Comparison of ENCODE assay signal across 12 cellular contexts in genomic region chr3:58044656-58045055, GRCh38. TPM values are rescaled to one million over a fixed set of nuclear protein-coding genes. Genes with fewer than 3 reads are reported as not detected.
DNase-seq lines count a peak whose midpoint lies in the region; ATAC-seq, FAIRE-seq and TF ChIP-seq lines count a peak whose summit lies in the region.
"Had no signal": no experiment of that assay in that cellular context is flagged by ENCODE, and none has a peak within 500 bp of the region (broad histone marks: within the 10 kb centered on the region; RNA-seq: fewer than 3 reads in every experiment).

No MANE protein-coding gene starts in this region.

- no peak overlapping the region for H3K4me2 ChIP-seq in fibroblast of lung (ENCODE audit: extremely low read depth, insufficient read depth, low read length)

- H3K36me3 Mint-ChIP-seq in natural killer cell, result no peaks in the 10 kb centered on the region
- H3K36me3 Mint-ChIP-seq in activated CD8-positive, alpha-beta memory T cell treated with anti-CD3 and anti-CD28 coated beads, Interleukin-2, amount 10 ng/mL, durations not matched to agents 7 days and 5 days, result no peaks in the 10 kb centered on the region
- H3K36me3 Mint-ChIP-seq: CD8-positive, alpha-beta memory T cell had no signal

- intact Hi-C loops in posterior vena cava (cut with DNase I), result loop anchor here in 1 of 2 donors (5.0 kb wide), 1 partner anchor 37 kb away; the partner anchor contains the start of gene FLNB
- intact Hi-C loops in natural killer cell (cut with micrococcal nuclease), result no loop called here

- peaks cover 66% of the 10 kb centered on the region for H3K79me2 ChIP-seq in fibroblast of lung (ENCODE audit: control insufficient read depth, insufficient read depth, low read length)

- H3K4me3 ChIP-seq in fibroblast of lung (replicated peaks in 1 of 4; ENCODE audit: control extremely low read depth in 1 of 4, insufficient read depth in 1 of 4, low read depth in 3 of 4, low read length in 4 of 4), result no peak overlapping the region

- no peak overlapping the region for H3K4me3 Mint-ChIP-seq in natural killer cell
- H3K4me3 Mint-ChIP-seq in activated CD8-positive, alpha-beta memory T cell treated with anti-CD3 and anti-CD28 coated beads, Interleukin-2, amount 10 ng/mL, durations not matched to agents 7 days and 5 days, result no peak overlapping the region
- H3K4me3 Mint-ChIP-seq: activated CD4-positive, alpha-beta memory T cell treated with anti-CD3 and anti-CD28 coated beads, Interleukin-2, amount 10 ng/mL, durations not matched to agents 7 days and 5 days; CD8-positive, alpha-beta memory T cell had no signal

- peaks cover 23 to 26% of the 10 kb centered on the region in 2 donors for H3K4me1 Mint-ChIP-seq in natural killer cell
- H3K4me1 Mint-ChIP-seq in activated CD8-positive, alpha-beta memory T cell treated with anti-CD3 and anti-CD28 coated beads, Interleukin-2, amount 10 ng/mL, durations not matched to agents 7 days and 5 days, result peaks cover 28% of the 10 kb centered on the region

- peaks cover 51% of the 10 kb centered on the region for H3K4me1 ChIP-seq in fibroblast of lung (ENCODE audit: control insufficient read depth, extremely low read depth, insufficient read depth, low read length)

- no peaks in the 10 kb centered on the region for H3K36me3 ChIP-seq in fibroblast of lung (ENCODE audit: control insufficient read depth, insufficient read depth, low read length)

- TF ChIP-seq CTCF in fibroblast of lung (conservative IDR thresholded peaks at IDR 0.05 in 1 of 2, IDR thresholded peaks at IDR 0.05 in 1 of 2; ENCODE audit: low read depth in 1 of 2, low read length in 2 of 2) (no peak), natural killer cell (IDR thresholded peaks at IDR 0.05) (no peak)

- no peak overlapping the region for H3K9ac ChIP-seq in fibroblast of lung (ENCODE audit: insufficient read depth, low read length)

- no peaks in the 10 kb centered on the region for H3K9me3 ChIP-seq in fibroblast of lung (ENCODE audit: control insufficient read depth, insufficient read depth, low read depth, low read length)

- no peaks in the 10 kb centered on the region for H3K27me3 ChIP-seq in fibroblast of lung (ENCODE audit: control insufficient read depth, insufficient read depth, low read length)

- CTCF ChIA-PET in activated CD8-positive, alpha-beta memory T cell treated with anti-CD3 and anti-CD28 coated beads, Interleukin-2, amount 10 ng/mL, durations not matched to agents 7 days and 5 days (lab: Charles Lee), result interaction anchor here (1.7 kb wide), 1 partner anchor 10 kb away, joined by 3 read pairs; no protein-coding TSS in a partner anchor

- H3K27ac ChIP-seq in fibroblast of lung (ENCODE audit: insufficient read depth, low read length), result peak overlapping the region; percentile 22

- H4K20me1 ChIP-seq in fibroblast of lung (ENCODE audit: control insufficient read depth, extremely low read depth, insufficient read depth, low read length), result no peaks in the 10 kb centered on the region

- FAIRE-seq in RCC 7860 (lab: Jason Lieb, UNC), result no peak
- FAIRE-seq: frontal cortex had no signal

- H3K27me3 Mint-ChIP-seq in natural killer cell (ENCODE audit: low read depth in 2 of 2), result no peaks in the 10 kb centered on the region
- peaks cover 16% of the 10 kb centered on the region for H3K27me3 Mint-ChIP-seq in activated CD8-positive, alpha-beta memory T cell treated with anti-CD3 and anti-CD28 coated beads, Interleukin-2, amount 10 ng/mL, durations not matched to agents 7 days and 5 days
- H3K27me3 Mint-ChIP-seq: activated CD4-positive, alpha-beta memory T cell treated with anti-CD3 and anti-CD28 coated beads, Interleukin-2, amount 10 ng/mL, durations not matched to agents 7 days and 5 days had no signal

- DNase-seq in AG20443 (ENCODE audit: low spot score), result peak; percentile 40
- DNase-seq in RCC 7860 (ENCODE audit: low spot score), result peak; percentile 26
- peak in 1 of 2 donors; percentile 77 for DNase-seq in fibroblast of lung (ENCODE audit: low read depth in 2 of 2)
- DNase-seq in posterior vena cava (ENCODE audit: low spot score), result peak; percentile 67
- DNase-seq in natural killer cell, result no peak
- DNase-seq in activated CD8-positive, alpha-beta memory T cell treated with anti-CD3 and anti-CD28 coated beads, Interleukin-2, amount 10 ng/mL, durations not matched to agents 7 days and 5 days, result no peak
- DNase-seq in NCI-H128 (lab: John Stamatoyannopoulos, UW; ENCODE audit: unreplicated experiment), result no peak
- DNase-seq: activated CD4-positive, alpha-beta memory T cell treated with anti-CD3 and anti-CD28 coated beads, Interleukin-2, amount 10 ng/mL, durations not matched to agents 7 days and 5 days; CD8-positive, alpha-beta memory T cell; NCI-H446 had no signal

- no peaks in the 10 kb centered on the region for H3K9me3 Mint-ChIP-seq in natural killer cell
- no peaks in the 10 kb centered on the region for H3K9me3 Mint-ChIP-seq in activated CD8-positive, alpha-beta memory T cell treated with anti-CD3 and anti-CD28 coated beads, Interleukin-2, amount 10 ng/mL, durations not matched to agents 7 days and 5 days (ENCODE audit: low read depth)
- H3K9me3 Mint-ChIP-seq: activated CD4-positive, alpha-beta memory T cell treated with anti-CD3 and anti-CD28 coated beads, Interleukin-2, amount 10 ng/mL, durations not matched to agents 7 days and 5 days; CD8-positive, alpha-beta memory T cell had no signal

- H3K27ac Mint-ChIP-seq in natural killer cell, result no peak overlapping the region
- H3K27ac Mint-ChIP-seq in activated CD8-positive, alpha-beta memory T cell treated with anti-CD3 and anti-CD28 coated beads, Interleukin-2, amount 10 ng/mL, durations not matched to agents 7 days and 5 days, result no peak overlapping the region
- H3K27ac Mint-ChIP-seq: activated CD4-positive, alpha-beta memory T cell treated with anti-CD3 and anti-CD28 coated beads, Interleukin-2, amount 10 ng/mL, durations not matched to agents 7 days and 5 days had no signal

- no peak for ATAC-seq in HG02623 (IDR thresholded peaks at IDR 0.05; ENCODE audit: unreplicated experiment)
- ATAC-seq in natural killer cell, result no peak
- ATAC-seq in activated CD8-positive, alpha-beta memory T cell treated with anti-CD3 and anti-CD28 coated beads, Interleukin-2, amount 10 ng/mL, durations not matched to agents 7 days and 5 days, result no peak

- no peak overlapping the region for H2AFZ ChIP-seq in fibroblast of lung (ENCODE audit: low read length)

RNA-seq across cellular contexts. Expression of gene FLNB, which starts 36.4 kb away (rescaled TPM):
- total RNA-seq in fibroblast of lung (51.6 and 81.7 TPM in 2 replicates), posterior vena cava (100 to 1,000 TPM; 130 to 133 TPM), natural killer cell (10 to 100 TPM; 24.6 to 30.8 (median 26.6) TPM)
- polyA plus RNA-seq in fibroblast of lung, result 47.9 and 105 TPM in 2 replicates
- 58.4 and 119 TPM in 2 replicates for polyA plus RNA-seq in fibroblast of lung (2012)
- 157 and 358 TPM in 2 replicates for polyA minus RNA-seq in fibroblast of lung (ENCODE audit: low replicate concordance)
- total RNA-seq in activated CD8-positive, alpha-beta memory T cell treated with anti-CD3 and anti-CD28 coated beads, Interleukin-2, amount 10 ng/mL, durations not matched to agents 7 days and 5 days, result 10 to 100 TPM in 1 of 2 experiments, 1 to 10 TPM in 1; 9.8 to 13.2 TPM

Comparison
In these comparisons a context has a peak if more than half of its experiments do, and no peak if none do; other contexts are left out.
1. DNase-seq: peak in AG20443 (single experiment), RCC 7860 (single experiment) and posterior vena cava (single experiment); none in natural killer cell (single experiment), activated CD8-positive, alpha-beta memory T cell treated with anti-CD3 and anti-CD28 coated beads, Interleukin-2, amount 10 ng/mL, durations not matched to agents 7 days and 5 days (single experiment) and NCI-H128 (single experiment).